ENCODE assay signal across 29 cellular contexts in the genomic region with DNA sequence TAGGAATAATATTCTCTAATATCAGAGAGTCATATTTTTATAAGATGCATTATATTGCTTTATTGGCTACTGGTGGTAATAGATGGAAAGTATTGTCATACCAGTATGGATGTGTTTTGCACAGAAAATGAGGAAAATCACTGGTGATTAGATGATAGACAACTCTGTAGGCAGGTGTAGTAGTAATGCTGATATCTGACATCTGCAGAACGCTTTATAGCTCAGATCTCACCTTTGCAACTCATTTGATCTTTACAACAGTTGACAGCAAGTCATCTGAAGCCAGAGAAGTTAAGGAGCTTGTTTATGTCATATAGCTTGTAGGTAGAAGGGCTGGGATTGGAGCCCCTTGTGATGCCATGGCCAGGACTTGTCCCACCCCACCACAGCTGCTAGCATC.
"Had no signal": no experiment of that assay in that cellular context is flagged by ENCODE, and none has a peak within 500 bp of the region (broad histone marks: within the 10 kb centered on the region; RNA-seq: fewer than 3 reads in every experiment).

No MANE protein-coding gene starts in this region.

- H3K4me3 ChIP-seq: adrenal gland, ascending aorta, body of pancreas, breast epithelium, cardiac muscle cell had no signal

- H3K36me3 ChIP-seq: adrenal gland, ascending aorta, brain microvascular endothelial cell, breast epithelium, cardiac muscle cell had no signal

- DNase-seq: activated effector memory CD4-positive, alpha-beta T cell treated with anti-CD3 and anti-CD28 coated beads, Interleukin-2, amount 50 U/mL, for 16 hours; activated effector memory CD4-positive, alpha-beta T cell treated with Interleukin-2 at 50 U/mL for 16 hours; activated gamma-delta T cell; activated gamma-delta T cell treated with Interleukin-2 at 50 U/mL for 16 hours; activated naive CD4-positive, alpha-beta T cell; activated naive CD4-positive, alpha-beta T cell treated with anti-CD3 and anti-CD28 coated beads for 36 hours; activated naive CD4-positive, alpha-beta T cell treated with anti-CD3 and anti-CD28 coated beads, Interleukin-2, amount 10 ng/mL, durations not matched to agents 7 days and 5 days; activated naive CD4-positive, alpha-beta T cell treated with anti-CD3 and anti-CD28 coated beads, Interleukin-2, amount 50 U/mL, for 16 hours; activated naive CD4-positive, alpha-beta T cell treated with Interleukin-2 at 50 U/mL for 16 hours; activated naive CD8-positive, alpha-beta T cell treated with anti-CD3 and anti-CD28 coated beads for 36 hours; activated naive CD8-positive, alpha-beta T cell treated with anti-CD3 and anti-CD28 coated beads, Interleukin-2, amount 10 ng/mL, durations not matched to agents 7 days and 5 days; activated naive CD8-positive, alpha-beta T cell treated with anti-CD3 and anti-CD28 coated beads, Interleukin-2, amount 50 U/mL, for 24 hours; activated T-cell treated with anti-CD3 and anti-CD28 coated beads, Interleukin-2, amount 50 U/mL, for 1 hour; activated T-cell treated with anti-CD3 and anti-CD28 coated beads, Interleukin-2, amount 50 U/mL, for 24 hours; activated T-cell treated with anti-CD3 and anti-CD28 coated beads, Interleukin-2, amount 50 U/mL, for 4 hours; activated T-cell treated with anti-CD3 and anti-CD28 coated beads, Interleukin-2, amount 50 U/mL, for 48 hours; activated T-cell treated with anti-CD3 and anti-CD28 coated beads, Interleukin-2, amount 50 U/mL, for 72 hours; adrenal gland; amniotic stem cell; amygdala; anterior cingulate cortex; aorta; body of pancreas; brain microvascular endothelial cell; central memory CD4-positive, alpha-beta T cell; cerebellar nuclear complex had no signal

- H3K27me3 ChIP-seq: adrenal gland, ascending aorta, body of pancreas, brain microvascular endothelial cell, cardiac muscle cell had no signal

- H3K27ac ChIP-seq: adrenal gland, ascending aorta, body of pancreas, brain microvascular endothelial cell, breast epithelium, cardiac muscle cell had no signal

- H3K9me3 ChIP-seq: adrenal gland, ascending aorta, body of pancreas, breast epithelium had no signal
